ENCODE assay signal across 8 cellular contexts in genomic region chr5:133930061-133930823, GRCh38. TPM values are rescaled to one million over a fixed set of nuclear protein-coding genes. Genes with fewer than 3 reads are reported as not detected.
A peak's percentile ranks its signal among the peaks of the same experiment; 100 is the strongest.
DNase-seq lines count a peak whose midpoint lies in the region; ATAC-seq and TF ChIP-seq lines count a peak whose summit lies in the region.

No MANE protein-coding gene starts in this region.

- peak overlapping the region; percentile 56 for H3K27ac ChIP-seq in angular gyrus (ENCODE audit: low read depth, low read length)

- H3K4me3 Mint-ChIP-seq in T-helper 1 cell treated with Interleukin-12 subunit alpha and Interleukin-12 subunit beta and Interleukin-4 antibody, amounts not matched to agents 30 μg/mL and 1 μg/mL, for 36 hours, result peak overlapping the region; percentile 38
- no peak overlapping the region for H3K4me3 Mint-ChIP-seq in osteocyte (ENCODE audit: unreplicated experiment)

- intact Hi-C loops in left ventricle myocardium superior (cut with micrococcal nuclease) (no loop called here), Right ventricle myocardium inferior (cut with DNase I) (no loop called here)

- H3K9me3 Mint-ChIP-seq in T-helper 1 cell treated with Interleukin-12 subunit alpha and Interleukin-12 subunit beta and Interleukin-4 antibody, amounts not matched to agents 30 μg/mL and 1 μg/mL, for 36 hours, result no peaks in the 10 kb centered on the region
- H3K9me3 Mint-ChIP-seq in osteocyte (ENCODE audit: unreplicated experiment), result no peaks in the 10 kb centered on the region

- DNase-seq in left ventricle myocardium superior, result no peak
- no peak for DNase-seq in Right ventricle myocardium inferior (ENCODE audit: missing footprints)
- DNase-seq in stimulated activated CD4-positive, alpha-beta T cell treated with anti-CD3 and anti-CD28 coated beads, Interleukin-12 subunit alpha, Interleukin-12 subunit beta, amount 100 ng/mL, for 24 hours (ENCODE audit: low read depth in 2 of 2), result peak; percentile 61 to 72
- no peak for DNase-seq in osteocyte (ENCODE audit: extremely low spot score, unreplicated experiment)
- no peak for DNase-seq in ACHN
- DNase-seq in HCEC 1CT, result no peak

- peaks cover 22% of the 10 kb centered on the region for H3K4me1 Mint-ChIP-seq in T-helper 1 cell treated with Interleukin-12 subunit alpha and Interleukin-12 subunit beta and Interleukin-4 antibody, amounts not matched to agents 30 μg/mL and 1 μg/mL, for 36 hours (ENCODE audit: low read depth)
- peaks cover 12% of the 10 kb centered on the region for H3K4me1 Mint-ChIP-seq in osteocyte (ENCODE audit: unreplicated experiment)

- ATAC-seq in left ventricle myocardium superior, result peak; percentile 17
- no peak for ATAC-seq in Right ventricle myocardium inferior

- in situ Hi-C loops in ACHN (cut with HindIII; ENCODE audit: low pct_ligation_motif_present, low pct_unique_long_range_greater_than_20kb, low sequenced_read_pairs), result no loop called here

- H3K27me3 Mint-ChIP-seq in T-helper 1 cell treated with Interleukin-12 subunit alpha and Interleukin-12 subunit beta and Interleukin-4 antibody, amounts not matched to agents 30 μg/mL and 1 μg/mL, for 36 hours (ENCODE audit: low read depth), result no peaks in the 10 kb centered on the region
- peaks cover 2% of the 10 kb centered on the region for H3K27me3 Mint-ChIP-seq in osteocyte (ENCODE audit: unreplicated experiment)

- no peaks in the 10 kb centered on the region for H3K36me3 Mint-ChIP-seq in T-helper 1 cell treated with Interleukin-12 subunit alpha and Interleukin-12 subunit beta and Interleukin-4 antibody, amounts not matched to agents 30 μg/mL and 1 μg/mL, for 36 hours (ENCODE audit: low read depth)
- H3K36me3 Mint-ChIP-seq in osteocyte (ENCODE audit: unreplicated experiment), result no peaks in the 10 kb centered on the region

- peak overlapping the region; percentile 75 for H3K27ac Mint-ChIP-seq in T-helper 1 cell treated with Interleukin-12 subunit alpha and Interleukin-12 subunit beta and Interleukin-4 antibody, amounts not matched to agents 30 μg/mL and 1 μg/mL, for 36 hours
- H3K27ac Mint-ChIP-seq in osteocyte (ENCODE audit: unreplicated experiment), result no peak overlapping the region

- no peak for TF ChIP-seq CTCF in osteocyte (IDR thresholded peaks at IDR 0.05)

RNA-seq across cellular contexts. Expression of gene C5orf15, which starts 38.2 kb away (rescaled TPM):
- 32.9 TPM for total RNA-seq in left ventricle myocardium superior
- 34.1 TPM for total RNA-seq in Right ventricle myocardium inferior
- total RNA-seq in osteocyte, result 58.9 and 62.6 TPM in 2 replicates

Comparison
In these comparisons a context has a peak if more than half of its experiments do, and no peak if none do; other contexts are left out.
1. DNase-seq: peak in stimulated activated CD4-positive, alpha-beta T cell treated with anti-CD3 and anti-CD28 coated beads, Interleukin-12 subunit alpha, Interleukin-12 subunit beta, amount 100 ng/mL, for 24 hours (2 of 2); none in left ventricle myocardium superior (single experiment), Right ventricle myocardium inferior (single experiment), osteocyte (single experiment), ACHN (single experiment) and HCEC 1CT (single experiment).